In genomic region chr6:12348530-12349511, GRCh38 we compare ENCODE assay signal across 1 cellular context.
TF ChIP-seq lines count a peak whose summit lies in the region.

No MANE protein-coding gene starts in this region.

TF ChIP-seq in HepG2, 621 proteins besides CTCF, POLR2A, EP300 and RAD21 (continued from another document and continues in another):
- TF ChIP-seq, protein P1, sequence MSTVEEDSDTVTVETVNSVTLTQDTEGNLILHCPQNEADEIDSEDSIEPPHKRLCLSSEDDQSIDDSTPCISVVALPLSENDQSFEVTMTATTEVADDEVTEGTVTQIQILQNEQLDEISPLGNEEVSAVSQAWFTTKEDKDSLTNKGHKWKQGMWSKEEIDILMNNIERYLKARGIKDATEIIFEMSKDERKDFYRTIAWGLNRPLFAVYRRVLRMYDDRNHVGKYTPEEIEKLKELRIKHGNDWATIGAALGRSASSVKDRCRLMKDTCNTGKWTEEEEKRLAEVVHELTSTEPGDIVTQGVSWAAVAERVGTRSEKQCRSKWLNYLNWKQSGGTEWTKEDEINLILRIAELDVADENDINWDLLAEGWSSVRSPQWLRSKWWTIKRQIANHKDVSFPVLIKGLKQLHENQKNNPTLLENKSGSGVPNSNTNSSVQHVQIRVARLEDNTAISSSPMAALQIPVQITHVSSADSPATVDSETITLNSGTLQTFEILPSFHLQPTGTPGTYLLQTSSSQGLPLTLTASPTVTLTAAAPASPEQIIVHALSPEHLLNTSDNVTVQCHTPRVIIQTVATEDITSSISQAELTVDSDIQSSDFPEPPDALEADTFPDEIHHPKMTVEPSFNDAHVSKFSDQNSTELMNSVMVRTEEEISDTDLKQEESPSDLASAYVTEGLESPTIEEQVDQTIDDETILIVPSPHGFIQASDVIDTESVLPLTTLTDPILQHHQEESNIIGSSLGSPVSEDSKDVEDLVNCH (CRISPR knock-in tag; IDR thresholded peaks at IDR 0.05) = no peak
- TF ChIP-seq, protein P2, sequence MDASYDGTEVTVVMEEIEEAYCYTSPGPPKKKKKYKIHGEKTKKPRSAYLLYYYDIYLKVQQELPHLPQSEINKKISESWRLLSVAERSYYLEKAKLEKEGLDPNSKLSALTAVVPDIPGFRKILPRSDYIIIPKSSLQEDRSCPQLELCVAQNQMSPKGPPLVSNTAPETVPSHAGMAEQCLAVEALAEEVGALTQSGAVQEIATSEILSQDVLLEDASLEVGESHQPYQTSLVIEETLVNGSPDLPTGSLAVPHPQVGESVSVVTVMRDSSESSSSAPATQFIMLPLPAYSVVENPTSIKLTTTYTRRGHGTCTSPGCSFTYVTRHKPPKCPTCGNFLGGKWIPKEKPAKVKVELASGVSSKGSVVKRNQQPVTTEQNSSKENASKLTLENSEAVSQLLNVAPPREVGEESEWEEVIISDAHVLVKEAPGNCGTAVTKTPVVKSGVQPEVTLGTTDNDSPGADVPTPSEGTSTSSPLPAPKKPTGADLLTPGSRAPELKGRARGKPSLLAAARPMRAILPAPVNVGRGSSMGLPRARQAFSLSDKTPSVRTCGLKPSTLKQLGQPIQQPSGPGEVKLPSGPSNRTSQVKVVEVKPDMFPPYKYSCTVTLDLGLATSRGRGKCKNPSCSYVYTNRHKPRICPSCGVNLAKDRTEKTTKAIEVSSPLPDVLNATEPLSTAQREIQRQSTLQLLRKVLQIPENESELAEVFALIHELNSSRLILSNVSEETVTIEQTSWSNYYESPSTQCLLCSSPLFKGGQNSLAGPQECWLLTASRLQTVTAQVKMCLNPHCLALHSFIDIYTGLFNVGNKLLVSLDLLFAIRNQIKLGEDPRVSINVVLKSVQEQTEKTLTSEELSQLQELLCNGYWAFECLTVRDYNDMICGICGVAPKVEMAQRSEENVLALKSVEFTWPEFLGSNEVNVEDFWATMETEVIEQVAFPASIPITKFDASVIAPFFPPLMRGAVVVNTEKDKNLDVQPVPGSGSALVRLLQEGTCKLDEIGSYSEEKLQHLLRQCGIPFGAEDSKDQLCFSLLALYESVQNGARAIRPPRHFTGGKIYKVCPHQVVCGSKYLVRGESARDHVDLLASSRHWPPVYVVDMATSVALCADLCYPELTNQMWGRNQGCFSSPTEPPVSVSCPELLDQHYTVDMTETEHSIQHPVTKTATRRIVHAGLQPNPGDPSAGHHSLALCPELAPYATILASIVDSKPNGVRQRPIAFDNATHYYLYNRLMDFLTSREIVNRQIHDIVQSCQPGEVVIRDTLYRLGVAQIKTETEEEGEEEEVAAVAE (CRISPR knock-in tag; IDR thresholded peaks at IDR 0.05; ENCODE audit: borderline replicate concordance) = no peak
- TF ChIP-seq ZNF768 (CRISPR knock-in tag; IDR thresholded peaks at IDR 0.05) = no peak
- TF ChIP-seq ARID3A (IDR thresholded peaks at IDR 0.05; ENCODE audit: low read depth, low read length) = peak; percentile 96
- no peak for TF ChIP-seq ZNF446 (CRISPR knock-in tag; IDR thresholded peaks at IDR 0.05)
- TF ChIP-seq RBM39 (IDR thresholded peaks at IDR 0.05; ENCODE audit: low read depth, low read length, poor library complexity, severe bottlenecking) = no peak
- no peak for TF ChIP-seq TBP (CRISPR knock-in tag; IDR thresholded peaks at IDR 0.05)
- TF ChIP-seq ZNF33A (CRISPR knock-in tag; IDR thresholded peaks at IDR 0.05; ENCODE audit: borderline replicate concordance) = no peak
- TF ChIP-seq GLMP (CRISPR knock-in tag; IDR thresholded peaks at IDR 0.05; ENCODE audit: borderline replicate concordance) = no peak
- TF ChIP-seq POLR2AphosphoS2 (IDR thresholded peaks at IDR 0.05; ENCODE audit: low read depth, low read length) = no peak
- no peak for TF ChIP-seq ZFP36L2 (CRISPR knock-in tag; IDR thresholded peaks at IDR 0.05)
- no peak for TF ChIP-seq FOXJ3 (CRISPR knock-in tag; IDR thresholded peaks at IDR 0.05; ENCODE audit: borderline replicate concordance)
- TF ChIP-seq ZBTB40 (IDR thresholded peaks at IDR 0.05) = no peak
- TF ChIP-seq ZBTB40 (CRISPR knock-in tag; IDR thresholded peaks at IDR 0.05) = no peak
- TF ChIP-seq ZNF230 (CRISPR knock-in tag; IDR thresholded peaks at IDR 0.05) = no peak
- TF ChIP-seq ZNF296 (CRISPR knock-in tag; conservative IDR thresholded peaks at IDR 0.05) = no peak
- no peak for TF ChIP-seq ZNF501 (CRISPR knock-in tag; IDR thresholded peaks at IDR 0.05)
- no peak for TF ChIP-seq SP4 (CRISPR knock-in tag; IDR thresholded peaks at IDR 0.05)
- no peak for TF ChIP-seq SP2 (CRISPR knock-in tag; IDR thresholded peaks at IDR 0.05)
- peak; percentile 42; the same call in 1 of the 2 replicates for TF ChIP-seq ZNF121 (CRISPR knock-in tag; IDR thresholded peaks at IDR 0.05)
- TF ChIP-seq RBAK (CRISPR knock-in tag; IDR thresholded peaks at IDR 0.05) = no peak
- TF ChIP-seq ZNF232 (CRISPR knock-in tag; IDR thresholded peaks at IDR 0.05; ENCODE audit: borderline replicate concordance) = no peak
- no peak for TF ChIP-seq E2F2 (CRISPR knock-in tag; IDR thresholded peaks at IDR 0.05; ENCODE audit: borderline replicate concordance)
- no peak for TF ChIP-seq ZIK1 (CRISPR knock-in tag; IDR thresholded peaks at IDR 0.05; ENCODE audit: borderline replicate concordance, low read depth)
- no peak for TF ChIP-seq KLF9 (CRISPR knock-in tag; IDR thresholded peaks at IDR 0.05; ENCODE audit: low read depth)
- TF ChIP-seq, protein P3, sequence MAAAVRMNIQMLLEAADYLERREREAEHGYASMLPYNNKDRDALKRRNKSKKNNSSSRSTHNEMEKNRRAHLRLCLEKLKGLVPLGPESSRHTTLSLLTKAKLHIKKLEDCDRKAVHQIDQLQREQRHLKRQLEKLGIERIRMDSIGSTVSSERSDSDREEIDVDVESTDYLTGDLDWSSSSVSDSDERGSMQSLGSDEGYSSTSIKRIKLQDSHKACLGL (CRISPR knock-in tag; IDR thresholded peaks at IDR 0.05) = no peak
- no peak for TF ChIP-seq EED (CRISPR knock-in tag; IDR thresholded peaks at IDR 0.05)
- no peak for TF ChIP-seq ZNF563 (CRISPR knock-in tag; IDR thresholded peaks at IDR 0.05)
- TF ChIP-seq ZKSCAN8 (CRISPR knock-in tag; IDR thresholded peaks at IDR 0.05; ENCODE audit: borderline replicate concordance) = peak; percentile 94
- no peak for TF ChIP-seq HNRNPUL1 (IDR thresholded peaks at IDR 0.05; ENCODE audit: low read depth, low read length)
- no peak for TF ChIP-seq ZNF3 (CRISPR knock-in tag; IDR thresholded peaks at IDR 0.05)
- peak; percentile 64; the same call in 1 of the 2 replicates for TF ChIP-seq PITX1 (CRISPR knock-in tag; IDR thresholded peaks at IDR 0.05)
- TF ChIP-seq CSRNP2 (CRISPR knock-in tag; conservative IDR thresholded peaks at IDR 0.05; ENCODE audit: low read depth) = no peak
- TF ChIP-seq ZNF282 (IDR thresholded peaks at IDR 0.05; ENCODE audit: partially characterized antibody) = no peak
- 0 out of 2 replicates have a peak, but pooled peaks have one; percentile 52 for TF ChIP-seq MIER3 (CRISPR knock-in tag; IDR thresholded peaks at IDR 0.05; ENCODE audit: borderline replicate concordance)
- TF ChIP-seq, protein P4, sequence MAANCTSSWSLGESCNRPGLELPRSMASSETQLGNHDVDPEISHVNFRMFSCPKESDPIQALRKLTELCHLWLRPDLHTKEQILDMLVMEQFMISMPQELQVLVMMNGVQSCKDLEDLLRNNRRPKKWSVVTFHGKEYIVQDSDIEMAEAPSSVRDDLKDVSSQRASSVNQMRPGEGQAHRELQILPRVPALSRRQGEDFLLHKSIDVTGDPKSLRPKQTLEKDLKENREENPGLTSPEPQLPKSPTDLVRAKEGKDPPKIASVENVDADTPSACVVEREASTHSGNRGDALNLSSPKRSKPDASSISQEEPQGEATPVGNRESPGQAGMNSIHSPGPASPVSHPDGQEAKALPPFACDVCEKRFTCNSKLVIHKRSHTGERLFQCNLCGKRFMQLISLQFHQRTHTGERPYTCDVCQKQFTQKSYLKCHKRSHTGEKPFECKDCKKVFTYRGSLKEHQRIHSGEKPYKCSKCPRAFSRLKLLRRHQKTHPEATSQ (CRISPR knock-in tag; IDR thresholded peaks at IDR 0.05; ENCODE audit: borderline replicate concordance) = no peak
